14 cellular contexts compared by ENCODE assay signal in genomic region chr14:38125484-38125912, GRCh38.
DNase-seq lines count a peak whose midpoint lies in the region; ATAC-seq and TF ChIP-seq lines count a peak whose summit lies in the region.
"Had no signal": no experiment of that assay in that cellular context is flagged by ENCODE, and none has a peak within 500 bp of the region (broad histone marks: within the 10 kb centered on the region; RNA-seq: fewer than 3 reads in every experiment).

No MANE protein-coding gene starts in this region.

- H3K4me1 ChIP-seq in A673 (ENCODE audit: insufficient read depth, low read length, poor library complexity, severe bottlenecking), result peaks cover 21% of the 10 kb centered on the region
- H3K4me1 ChIP-seq: sigmoid colon had no signal

- H3K36me3 Mint-ChIP-seq in stimulated activated effector memory CD8-positive, alpha-beta T cell treated with anti-CD3 and anti-CD28 coated beads, Interleukin-12 subunit alpha, Interleukin-12 subunit beta, amount 100 ng/mL, for 72 hours, result no peaks in the 10 kb centered on the region

- no peak for ATAC-seq in stimulated activated effector memory CD8-positive, alpha-beta T cell treated with anti-CD3 and anti-CD28 coated beads, Interleukin-12 subunit alpha, Interleukin-12 subunit beta, amount 100 ng/mL, for 72 hours
- no peak for ATAC-seq in GM21423 (IDR thresholded peaks at IDR 0.05; ENCODE audit: unreplicated experiment)
- ATAC-seq: activated CD8-positive, alpha-beta T cell treated with anti-CD3 and anti-CD28 coated beads for 36 hours had no signal

- intact Hi-C loops in A673 (cut with micrococcal nuclease; ENCODE audit: unreplicated experiment), result no loop called here

- in situ Hi-C loops in KBM-7 (cut with MboI; ENCODE audit: low pct_unique_long_range_greater_than_20kb, low sequenced_read_pairs), result no loop called here

- H3K4me3 ChIP-seq in A673 (ENCODE audit: low read depth, low read length, poor library complexity, severe bottlenecking) (no peak overlapping the region), WERI-Rb-1 (ENCODE audit: low read depth, low read length) (no peak overlapping the region)
- H3K4me3 ChIP-seq: esophagus squamous epithelium, PC-9, sigmoid colon had no signal

- no peak overlapping the region for H3K27ac Mint-ChIP-seq in stimulated activated effector memory CD8-positive, alpha-beta T cell treated with anti-CD3 and anti-CD28 coated beads, Interleukin-12 subunit alpha, Interleukin-12 subunit beta, amount 100 ng/mL, for 72 hours
- H3K27ac Mint-ChIP-seq: activated CD8-positive, alpha-beta T cell treated with anti-CD3 and anti-CD28 coated beads for 36 hours; T-helper 2 cell treated with Interferon-gamma antibody and Interleukin-4, amounts not matched to agents 5 μg/mL and 100 μg/mL, for 36 hours had no signal

- DNase-seq in A673 (ENCODE audit: low spot score) (peak; percentile 62), KBM-7 (peak; percentile 32), NCI-H510A treated with DMSO at 0.1 percent for 48 hours (lab: John Stamatoyannopoulos, UW) (peak; percentile 9), kidney tubule cell (ENCODE audit: low spot score) (peak; percentile 60), NCI-H82 (lab: John Stamatoyannopoulos, UW) (no peak), WERI-Rb-1 (no peak)
- DNase-seq in stimulated activated effector memory CD8-positive, alpha-beta T cell treated with anti-CD3 and anti-CD28 coated beads, Interleukin-12 subunit alpha, Interleukin-12 subunit beta, amount 100 ng/mL, for 72 hours (ENCODE audit: low spot score in 2 of 2), result no peak
- DNase-seq: activated CD8-positive, alpha-beta T cell treated with anti-CD3 and anti-CD28 coated beads for 36 hours; esophagus squamous epithelium; PC-9; sigmoid colon had no signal

- CTCF ChIA-PET in A673 (lab: Charles Lee), result no interaction called here

- H3K27me3 ChIP-seq in A673 (replicated peaks; ENCODE audit: insufficient read depth, low read depth, low read length, poor library complexity) (no peaks in the 10 kb centered on the region), WERI-Rb-1 (ENCODE audit: insufficient read depth, low read depth, severe bottlenecking) (peaks cover 16% of the 10 kb centered on the region)
- H3K27me3 ChIP-seq: esophagus squamous epithelium, sigmoid colon had no signal

- H3K9me3 Mint-ChIP-seq in stimulated activated effector memory CD8-positive, alpha-beta T cell treated with anti-CD3 and anti-CD28 coated beads, Interleukin-12 subunit alpha, Interleukin-12 subunit beta, amount 100 ng/mL, for 72 hours, result peaks cover 4% of the 10 kb centered on the region
- H3K9me3 Mint-ChIP-seq: activated CD8-positive, alpha-beta T cell treated with anti-CD3 and anti-CD28 coated beads for 36 hours; activated naive CD4-positive, alpha-beta T cell treated with anti-CD3 and anti-CD28 coated beads, Interleukin-2, amount 50 U/mL, for 24 hours; T-helper 2 cell treated with Interferon-gamma antibody and Interleukin-4, amounts not matched to agents 5 μg/mL and 100 μg/mL, for 36 hours had no signal

- no peaks in the 10 kb centered on the region for H3K4me1 Mint-ChIP-seq in stimulated activated effector memory CD8-positive, alpha-beta T cell treated with anti-CD3 and anti-CD28 coated beads, Interleukin-12 subunit alpha, Interleukin-12 subunit beta, amount 100 ng/mL, for 72 hours

- no peaks in the 10 kb centered on the region for H3K36me3 ChIP-seq in A673 (ENCODE audit: insufficient read depth, low read length, poor library complexity, severe bottlenecking)
- H3K36me3 ChIP-seq in WERI-Rb-1, result no peaks in the 10 kb centered on the region
- H3K36me3 ChIP-seq: esophagus squamous epithelium, sigmoid colon had no signal

- H3K9me3 ChIP-seq in A673 (ENCODE audit: low read depth, low read length, poor library complexity, severe bottlenecking) (no peaks in the 10 kb centered on the region), WERI-Rb-1 (ENCODE audit: severe bottlenecking) (no peaks in the 10 kb centered on the region)
- H3K9me3 ChIP-seq: esophagus squamous epithelium, sigmoid colon had no signal

- no TSS peak for BruUV-seq in A673 (replicated peaks; lab: Mats Ljungman, UMichigan)

- POLR2A ChIA-PET in A673 (lab: Charles Lee; ENCODE audit: low non-redundant PET), result no interaction called here

- TF ChIP-seq CTCF in A673 (conservative IDR thresholded peaks at IDR 0.05; ENCODE audit: low read depth, low read length) (no peak), WERI-Rb-1 (IDR thresholded peaks at IDR 0.05; ENCODE audit: low read depth, low read length) (no peak)

- H3K4me3 Mint-ChIP-seq in stimulated activated effector memory CD8-positive, alpha-beta T cell treated with anti-CD3 and anti-CD28 coated beads, Interleukin-12 subunit alpha, Interleukin-12 subunit beta, amount 100 ng/mL, for 72 hours, result no peak overlapping the region
- H3K4me3 Mint-ChIP-seq: activated CD8-positive, alpha-beta T cell treated with anti-CD3 and anti-CD28 coated beads for 36 hours; activated naive CD4-positive, alpha-beta T cell treated with anti-CD3 and anti-CD28 coated beads, Interleukin-2, amount 50 U/mL, for 24 hours; T-helper 2 cell treated with Interferon-gamma antibody and Interleukin-4, amounts not matched to agents 5 μg/mL and 100 μg/mL, for 36 hours had no signal

- H3K27ac ChIP-seq in A673 (ENCODE audit: low read depth, low read length, poor library complexity, severe bottlenecking) (no peak overlapping the region), WERI-Rb-1 (no peak overlapping the region)
- H3K27ac ChIP-seq: esophagus squamous epithelium, PC-9, sigmoid colon had no signal

Comparison
In these comparisons a context has a peak if more than half of its experiments do, and no peak if none do; other contexts are left out.
1. DNase-seq: peak in A673 (single experiment), KBM-7 (single experiment), NCI-H510A treated with DMSO at 0.1 percent for 48 hours (single experiment) and kidney tubule cell (single experiment); none in stimulated activated effector memory CD8-positive, alpha-beta T cell treated with anti-CD3 and anti-CD28 coated beads, Interleukin-12 subunit alpha, Interleukin-12 subunit beta, amount 100 ng/mL, for 72 hours (0 of 2), NCI-H82 (single experiment) and WERI-Rb-1 (single experiment).